Comparison of ENCODE assay signal across 15 cellular contexts in the genomic region with DNA sequence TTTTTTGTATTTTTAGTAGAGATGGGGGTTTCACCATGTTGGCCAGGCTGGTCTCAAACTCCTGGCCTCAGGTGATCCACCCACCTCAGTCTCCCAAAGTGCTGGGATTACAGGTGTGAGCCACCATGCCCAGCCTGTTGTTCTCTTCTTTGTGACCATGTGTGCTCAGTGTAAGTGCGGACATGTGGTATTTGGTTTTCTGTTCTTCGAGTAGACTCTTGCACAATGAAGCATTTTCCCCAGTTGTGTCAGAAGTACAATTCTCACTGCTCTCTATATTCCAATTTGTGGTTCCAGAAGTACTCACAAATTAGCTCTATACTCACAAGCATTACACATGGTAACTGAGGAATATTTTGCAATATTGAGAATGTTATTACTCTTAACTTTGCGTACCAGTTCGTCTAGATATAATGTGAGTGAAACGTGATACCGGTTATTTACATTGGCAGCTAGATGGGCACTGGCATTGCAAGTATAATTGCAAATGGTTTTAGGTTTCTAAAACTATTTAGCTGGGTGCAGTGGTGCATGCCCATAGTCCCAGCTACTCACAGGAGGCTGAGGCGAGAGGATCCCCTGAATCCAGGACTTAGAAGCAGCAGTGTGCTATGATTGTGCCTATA. TPM values are rescaled to one million over a fixed set of nuclear protein-coding genes. Genes with fewer than 3 reads are reported as not detected.
DNase-seq lines count a peak whose midpoint lies in the region; ATAC-seq, FAIRE-seq and TF ChIP-seq lines count a peak whose summit lies in the region.
"Had no signal": no experiment of that assay in that cellular context is flagged by ENCODE, and none has a peak within 500 bp of the region (broad histone marks: within the 10 kb centered on the region; RNA-seq: fewer than 3 reads in every experiment).

No MANE protein-coding gene starts in this region.

- H3K27me3 ChIP-seq in bronchial epithelial cell (ENCODE audit: control insufficient read depth, insufficient read depth, low read length) (no peaks in the 10 kb centered on the region), Caco-2 (replicated peaks; ENCODE audit: control insufficient read depth, insufficient read depth, low read length) (no peaks in the 10 kb centered on the region)
- no peaks in the 10 kb centered on the region for H3K27me3 ChIP-seq in naive thymus-derived CD4-positive, alpha-beta T cell (ENCODE audit: control insufficient read depth in 2 of 2, insufficient read depth in 2 of 2, low read length in 2 of 2)
- H3K27me3 ChIP-seq: transverse colon had no signal

- no peaks in the 10 kb centered on the region for H3K4me1 ChIP-seq in naive thymus-derived CD4-positive, alpha-beta T cell (ENCODE audit: control insufficient read depth in 2 of 2, insufficient read depth in 2 of 2, low read length in 2 of 2)
- H3K4me1 ChIP-seq in Caco-2, result no peaks in the 10 kb centered on the region
- H3K4me1 ChIP-seq: psoas muscle, transverse colon had no signal

- H3K27ac Mint-ChIP-seq in naive thymus-derived CD4-positive, alpha-beta T cell, result no peak overlapping the region
- no peak overlapping the region for H3K27ac Mint-ChIP-seq in Caco-2 (ENCODE audit: unreplicated experiment)
- H3K27ac Mint-ChIP-seq: activated CD4-positive, alpha-beta memory T cell treated with anti-CD3 and anti-CD28 coated beads for 36 hours; CD4-positive, alpha-beta T cell; H9 had no signal

- H3K9me3 Mint-ChIP-seq in naive thymus-derived CD4-positive, alpha-beta T cell, result peaks cover 0 to 21% (median 6%) of the 10 kb centered on the region in 11 donors
- no peaks in the 10 kb centered on the region for H3K9me3 Mint-ChIP-seq in Caco-2 (ENCODE audit: unreplicated experiment)
- H3K9me3 Mint-ChIP-seq: CD4-positive, alpha-beta T cell; H9 had no signal

- no peaks in the 10 kb centered on the region for H3K4me1 Mint-ChIP-seq in naive thymus-derived CD4-positive, alpha-beta T cell
- no peaks in the 10 kb centered on the region for H3K4me1 Mint-ChIP-seq in Caco-2 (ENCODE audit: low read depth, unreplicated experiment)
- H3K4me1 Mint-ChIP-seq: H9 had no signal

- H3K36me3 Mint-ChIP-seq in naive thymus-derived CD4-positive, alpha-beta T cell, result peaks cover 0 to 3% (median 0%) of the 10 kb centered on the region in 5 donors
- H3K36me3 Mint-ChIP-seq in Caco-2 (ENCODE audit: insufficient read depth, unreplicated experiment), result no peaks in the 10 kb centered on the region
- H3K36me3 Mint-ChIP-seq: activated CD4-positive, alpha-beta memory T cell treated with anti-CD3 and anti-CD28 coated beads for 36 hours had no signal

- ATAC-seq in naive thymus-derived CD4-positive, alpha-beta T cell, result no peak
- ATAC-seq: HepG2, Panc1, psoas muscle had no signal

- BruUV-seq in Caco-2 (replicated peaks; lab: Mats Ljungman, UMichigan), result no TSS peak

- H3K27me3 Mint-ChIP-seq in naive thymus-derived CD4-positive, alpha-beta T cell, result peaks cover 0 to 17% (median 8%) of the 10 kb centered on the region in 5 donors
- H3K27me3 Mint-ChIP-seq in Caco-2 (ENCODE audit: insufficient read depth, unreplicated experiment), result peaks cover 2% of the 10 kb centered on the region

- H3K9me3 ChIP-seq in naive thymus-derived CD4-positive, alpha-beta T cell (ENCODE audit: control insufficient read depth in 2 of 3, low read length in 3 of 3), result peaks cover 0 to 10% (median 0%) of the 10 kb centered on the region in 3 experiments
- H3K9me3 ChIP-seq in Caco-2, result no peaks in the 10 kb centered on the region
- H3K9me3 ChIP-seq: psoas muscle, transverse colon had no signal

- intact Hi-C loops in naive thymus-derived CD4-positive, alpha-beta T cell (cut with micrococcal nuclease), result no loop called here
- intact Hi-C loops in Caco-2 (cut with micrococcal nuclease; ENCODE audit: unreplicated experiment), result no loop called here

- no peak for FAIRE-seq in bronchial epithelial cell (lab: Jason Lieb, UNC)
- FAIRE-seq: HepG2 had no signal

- H3K4me3 Mint-ChIP-seq in naive thymus-derived CD4-positive, alpha-beta T cell, result no peak overlapping the region
- H3K4me3 Mint-ChIP-seq in Caco-2 (ENCODE audit: unreplicated experiment), result no peak overlapping the region
- H3K4me3 Mint-ChIP-seq: activated CD4-positive, alpha-beta memory T cell treated with anti-CD3 and anti-CD28 coated beads for 36 hours; CD4-positive, alpha-beta T cell; H9 had no signal

- POLR2A ChIA-PET in naive thymus-derived CD4-positive, alpha-beta T cell (lab: Charles Lee), result no interaction called here
- POLR2A ChIA-PET in Caco-2 (lab: Charles Lee), result no interaction called here

- TF ChIP-seq CTCF in bronchial epithelial cell (IDR thresholded peaks at IDR 0.05; ENCODE audit: insufficient read depth, low read length, severe bottlenecking), result no peak
- no peak for TF ChIP-seq CTCF in Caco-2 (IDR thresholded peaks at IDR 0.05; ENCODE audit: insufficient read depth in 1 of 2, low read depth in 1 of 2, low read length in 1 of 2, severe bottlenecking in 1 of 2, unreplicated experiment in 1 of 2)

- DNase-seq in COLO668 (lab: John Stamatoyannopoulos, UW; ENCODE audit: unreplicated experiment) (peak; percentile 24), H4 (ENCODE audit: low spot score) (peak; percentile 21), NCI-H345 treated with DMSO at 0.1 percent for 48 hours (lab: John Stamatoyannopoulos, UW; ENCODE audit: unreplicated experiment) (peak; percentile 1), bronchial epithelial cell (ENCODE audit: low read depth) (peak; percentile 2), Caco-2 (no peak)
- no peak for DNase-seq in naive thymus-derived CD4-positive, alpha-beta T cell
- DNase-seq in activated CD8-positive, alpha-beta memory T cell treated with anti-CD3 and anti-CD28 coated beads for 24 hours, result no peak
- DNase-seq: activated CD4-positive, alpha-beta memory T cell treated with anti-CD3 and anti-CD28 coated beads for 36 hours; CD4-positive, alpha-beta T cell; H9; NK-92 treated with Interleukin-12 subunit alpha and Interleukin-12 subunit beta, amount 100 ng/mL, for 24 hours; psoas muscle; transverse colon had no signal

- H3K27ac ChIP-seq in naive thymus-derived CD4-positive, alpha-beta T cell (ENCODE audit: low read depth, low read length), result no peak overlapping the region
- H3K27ac ChIP-seq: psoas muscle, transverse colon had no signal

- CTCF ChIA-PET in naive thymus-derived CD4-positive, alpha-beta T cell (lab: Charles Lee), result no interaction called here
- CTCF ChIA-PET in Caco-2 (lab: Charles Lee), result no interaction called here

- H3K36me3 ChIP-seq in bronchial epithelial cell (ENCODE audit: control insufficient read depth, insufficient read depth, low read length), result no peaks in the 10 kb centered on the region
- no peaks in the 10 kb centered on the region for H3K36me3 ChIP-seq in naive thymus-derived CD4-positive, alpha-beta T cell (ENCODE audit: control insufficient read depth in 2 of 3, insufficient read depth in 3 of 3, low read length in 3 of 3)
- H3K36me3 ChIP-seq in Caco-2 (ENCODE audit: control insufficient read depth, insufficient read depth, low read length), result no peaks in the 10 kb centered on the region
- H3K36me3 ChIP-seq: transverse colon had no signal

- H3K4me3 ChIP-seq in bronchial epithelial cell (ENCODE audit: low read depth, low read length) (no peak overlapping the region), Caco-2 (ENCODE audit: low read depth, low read length) (no peak overlapping the region)
- H3K4me3 ChIP-seq in naive thymus-derived CD4-positive, alpha-beta T cell (ENCODE audit: low read length), result no peak overlapping the region
- H3K4me3 ChIP-seq: psoas muscle, transverse colon had no signal

RNA-seq across cellular contexts. Expression of gene MTMR14, which starts 34.2 kb away (rescaled TPM):
- 20.2 and 24.4 TPM in 2 replicates for total RNA-seq in H4 (2014; rRNA removed; shearing (Covaris generic))
- 32.9 and 44.9 TPM in 2 replicates for total RNA-seq in bronchial epithelial cell
- 10 to 100 TPM; 51.0 to 92.3 (median 74.5) TPM for total RNA-seq in naive thymus-derived CD4-positive, alpha-beta T cell
- 10 to 100 TPM; 53.2 to 67.9 TPM for polyA plus RNA-seq in naive thymus-derived CD4-positive, alpha-beta T cell
- 30.1 and 34.7 TPM in 2 replicates for total RNA-seq in Caco-2 (2022)

Comparison
In these comparisons a context has a peak if more than half of its experiments do, and no peak if none do; other contexts are left out.
1. DNase-seq: peak in COLO668 (single experiment), H4 (single experiment), NCI-H345 treated with DMSO at 0.1 percent for 48 hours (single experiment) and bronchial epithelial cell (single experiment); none in naive thymus-derived CD4-positive, alpha-beta T cell (0 of 9), Caco-2 (0 of 2) and activated CD8-positive, alpha-beta memory T cell treated with anti-CD3 and anti-CD28 coated beads for 24 hours (single experiment).